Comparison of ENCODE assay signal across 12 cellular contexts in genomic region chr9:97504381-97505216, GRCh38. TPM values are rescaled to one million over a fixed set of nuclear protein-coding genes. Genes with fewer than 3 reads are reported as not detected.
DNase-seq lines count a peak whose midpoint lies in the region; ATAC-seq and TF ChIP-seq lines count a peak whose summit lies in the region.
"Had no signal": no experiment of that assay in that cellular context is flagged by ENCODE, and none has a peak within 500 bp of the region (broad histone marks: within the 10 kb centered on the region; RNA-seq: fewer than 3 reads in every experiment).

No MANE protein-coding gene starts in this region.

- H3K4me1 Mint-ChIP-seq in activated naive CD4-positive, alpha-beta T cell treated with anti-CD3 and anti-CD28 coated beads for 36 hours (ENCODE audit: low read depth): peaks cover 17% of the 10 kb centered on the region

- DNase-seq in NCI-H774 (lab: John Stamatoyannopoulos, UW): peak; percentile 70
- peak; percentile 50 for DNase-seq in cerebellar cortex (ENCODE audit: low spot score)
- DNase-seq in right lobe of liver: no peak
- no peak for DNase-seq in transverse colon
- no peak for DNase-seq in H7
- no peak for DNase-seq in activated CD4-positive, alpha-beta T cell treated with anti-CD3 and anti-CD28 coated beads, Interleukin-2, amount 50 U/mL, for 1 hour
- DNase-seq in activated naive CD4-positive, alpha-beta T cell treated with anti-CD3 and anti-CD28 coated beads for 36 hours: no peak
- DNase-seq: COR-L47, natural killer cell, NCI-H2107 had no signal

- in situ Hi-C loops in transverse colon (cut with MboI; ENCODE audit: low pct_ligation_motif_present in 1 of 4, low pct_unique_long_range_greater_than_20kb in 1 of 4, low sequenced_read_pairs in 3 of 4): no loop called here

- peak in 3 of 4 donors; percentile 41 to 71 (median 55) for ATAC-seq in right lobe of liver
- ATAC-seq: esophagus mucosa, GM23338, natural killer cell had no signal

- H3K27me3 ChIP-seq in right lobe of liver (no peaks in the 10 kb centered on the region), transverse colon (peaks cover 53% of the 10 kb centered on the region), H7 (ENCODE audit: control insufficient read depth, insufficient read depth, low read length) (peaks cover 51% of the 10 kb centered on the region)

- intact Hi-C loops in right lobe of liver (cut with DNase I): no loop called here
- intact Hi-C loops in transverse colon (cut with DNase I; ENCODE audit: low total_unique reads): no loop called here
- intact Hi-C loops in activated naive CD4-positive, alpha-beta T cell treated with anti-CD3 and anti-CD28 coated beads for 36 hours (cut with micrococcal nuclease): loop anchor here (5.0 kb wide), 1 partner anchor 73 kb away; no protein-coding TSS in a partner anchor

- TF ChIP-seq CTCF in right lobe of liver (IDR thresholded peaks at IDR 0.05) (no peak), transverse colon (IDR thresholded peaks at IDR 0.05) (no peak)

- H3K9me3 Mint-ChIP-seq in activated naive CD4-positive, alpha-beta T cell treated with anti-CD3 and anti-CD28 coated beads for 36 hours: no peaks in the 10 kb centered on the region
- H3K9me3 Mint-ChIP-seq: GM23338, natural killer cell had no signal

- no peaks in the 10 kb centered on the region for H3K9me3 ChIP-seq in right lobe of liver
- no peaks in the 10 kb centered on the region for H3K9me3 ChIP-seq in transverse colon

- no peaks in the 10 kb centered on the region for H3K36me3 Mint-ChIP-seq in activated naive CD4-positive, alpha-beta T cell treated with anti-CD3 and anti-CD28 coated beads for 36 hours (ENCODE audit: low read depth)
- H3K36me3 Mint-ChIP-seq: natural killer cell had no signal

- CTCF ChIA-PET in activated naive CD4-positive, alpha-beta T cell treated with anti-CD3 and anti-CD28 coated beads for 36 hours (lab: Charles Lee): interaction anchor here (1.5 to 2.5 kb wide), 2 partner anchors 94 kb away, joined by 5 to 9 read pairs; no protein-coding TSS in a partner anchor

- H3K27me3 Mint-ChIP-seq in activated naive CD4-positive, alpha-beta T cell treated with anti-CD3 and anti-CD28 coated beads for 36 hours (ENCODE audit: low read depth): peaks cover 45% of the 10 kb centered on the region

- H3K4me1 ChIP-seq in right lobe of liver (peaks cover 0 to 26% (median 9%) of the 10 kb centered on the region in 4 donors), transverse colon (peaks cover 7 to 37% (median 16%) of the 10 kb centered on the region in 4 donors)

- H3K27ac ChIP-seq in right lobe of liver: peak overlapping the region; percentile 45 to 86 (median 71)
- H3K27ac ChIP-seq in transverse colon: peak overlapping the region; percentile 10 to 53 (median 38)

- H3K4me3 ChIP-seq in right lobe of liver: no peak overlapping the region
- H3K4me3 ChIP-seq in transverse colon: no peak overlapping the region
- no peak overlapping the region for H3K4me3 ChIP-seq in H7 (ENCODE audit: insufficient read depth, low read depth, low read length)
- H3K4me3 ChIP-seq: GM23338 had no signal

- H3K27ac Mint-ChIP-seq in activated naive CD4-positive, alpha-beta T cell treated with anti-CD3 and anti-CD28 coated beads for 36 hours: no peak overlapping the region
- H3K27ac Mint-ChIP-seq: GM23338, natural killer cell had no signal

- TF ChIP-seq EP300 in transverse colon (IDR thresholded peaks at IDR 0.05; ENCODE audit: low read depth): no peak

- 39% methylated on average over 8 of the region's 8 CpGs for WGBS in right lobe of liver (ENCODE audit: insufficient coverage, low coverage, low lambda C conversion rate, missing lambda C conversion rate)
- WGBS in transverse colon (ENCODE audit: low coverage in 1 of 2), 2 donors: 51 to 64% methylated on average over 6 to 8 of the region's 8 CpGs

- H3K36me3 ChIP-seq in right lobe of liver (no peaks in the 10 kb centered on the region), transverse colon (no peaks in the 10 kb centered on the region), H7 (replicated peaks; ENCODE audit: control insufficient read depth, insufficient read depth, low read length) (no peaks in the 10 kb centered on the region)

- TF ChIP-seq POLR2A in right lobe of liver (IDR thresholded peaks at IDR 0.05): no peak
- no peak for TF ChIP-seq POLR2A in transverse colon (IDR thresholded peaks at IDR 0.05)

- no peak overlapping the region for H3K4me3 Mint-ChIP-seq in activated naive CD4-positive, alpha-beta T cell treated with anti-CD3 and anti-CD28 coated beads for 36 hours
- H3K4me3 Mint-ChIP-seq: GM23338, natural killer cell had no signal

RNA-seq across cellular contexts. Expression of gene TMOD1, which starts 3.1 kb away (rescaled TPM):
- total RNA-seq in right lobe of liver (10 to 100 TPM in 4 of 6 experiments, 1 to 10 TPM in 2; 5.9 to 14.3 (median 12.7) TPM), transverse colon (10 to 100 TPM in 1 of 4 donors, 1 to 10 TPM in 3; 4.2 to 11.6 (median 7.1) TPM)
- total RNA-seq in H7 (2014; rRNA removed; shearing (Covaris generic)): 0.52 and 1.9 TPM in 2 replicates
- total RNA-seq in activated naive CD4-positive, alpha-beta T cell treated with anti-CD3 and anti-CD28 coated beads for 36 hours: 1 to 10 TPM; 1.2 to 1.4 TPM

Comparison
In these comparisons a context has a peak if more than half of its experiments do, and no peak if none do; other contexts are left out.
1. DNase-seq: peak in NCI-H774 (single experiment) and cerebellar cortex (single experiment); none in right lobe of liver (0 of 3), transverse colon (single experiment), H7 (single experiment), activated CD4-positive, alpha-beta T cell treated with anti-CD3 and anti-CD28 coated beads, Interleukin-2, amount 50 U/mL, for 1 hour (single experiment) and activated naive CD4-positive, alpha-beta T cell treated with anti-CD3 and anti-CD28 coated beads for 36 hours (single experiment).